16 cellular contexts compared by ENCODE assay signal in genomic region chr17:27502526-27503324, GRCh38. TPM values are rescaled to one million over a fixed set of nuclear protein-coding genes. Genes with fewer than 3 reads are reported as not detected.
DNase-seq lines count a peak whose midpoint lies in the region; ATAC-seq and TF ChIP-seq lines count a peak whose summit lies in the region.
"Had no signal": no experiment of that assay in that cellular context is flagged by ENCODE, and none has a peak within 500 bp of the region (broad histone marks: within the 10 kb centered on the region; RNA-seq: fewer than 3 reads in every experiment).

No MANE protein-coding gene starts in this region.

- peaks cover 4% of the 10 kb centered on the region; the same call in 1 of the 2 replicates for H3K27me3 Mint-ChIP-seq in HFFc6 (ENCODE audit: insufficient read depth)

- H3K27ac ChIP-seq in dorsolateral prefrontal cortex (peak overlapping the region in 55 of 59 donors; percentile 13 to 89 (median 73)), substantia nigra (ENCODE audit: low read depth, low read length, poor library complexity, severe bottlenecking) (peak overlapping the region; percentile 73)

- DNase-seq in HFFc6, result peak; percentile 58
- DNase-seq in dorsolateral prefrontal cortex, result peak in 2 of 10 donors; percentile 61 to 62
- DNase-seq in left kidney (ENCODE audit: low read depth, low spot score), result peak; percentile 74
- peak in 24 of 49 donors; percentile 18 to 76 (median 48) for DNase-seq in substantia nigra (lab: John Stamatoyannopoulos, UW)
- DNase-seq in GOT3 (lab: John Stamatoyannopoulos, UW), result no peak
- no peak for DNase-seq in effector CD4-positive, alpha-beta T cell
- DNase-seq: activated CD4-positive, alpha-beta T cell treated with anti-CD3 and anti-CD28 coated beads for 1 hour; activated gamma-delta T cell; DND-41; KBM-7; left colon; NCI-H2227 treated with DMSO at 0.1 percent for 48 hours; stimulated activated CD8-positive, alpha-beta memory T cell treated with anti-CD3 and anti-CD28 coated beads, Interleukin-4, amount 100 ng/mL, for 48 hours had no signal

- no peaks in the 10 kb centered on the region for H3K27me3 ChIP-seq in dorsolateral prefrontal cortex

- peaks cover 22% of the 10 kb centered on the region for H3K36me3 Mint-ChIP-seq in HFFc6 (ENCODE audit: low read depth)

- H3K4me3 Mint-ChIP-seq in HFFc6, result peak overlapping the region; percentile 60

- TF ChIP-seq CTCF in HFFc6 (IDR thresholded peaks at IDR 0.05) (no peak), dorsolateral prefrontal cortex (IDR thresholded peaks at IDR 0.05 in 54 of 56, conservative IDR thresholded peaks at IDR 0.05 in 2 of 56; ENCODE audit: low read depth in 1 of 56, partially characterized antibody in 56 of 56) (no peak)

- peaks cover 19% of the 10 kb centered on the region for H3K4me1 Mint-ChIP-seq in HFFc6 (ENCODE audit: low read depth)

- peaks cover 27% of the 10 kb centered on the region for H3K9me3 Mint-ChIP-seq in HFFc6

- peak overlapping the region in 1 of 59 donors; percentile 12 for H3K4me3 ChIP-seq in dorsolateral prefrontal cortex
- H3K4me3 ChIP-seq: skin epidermis had no signal

- peak overlapping the region; percentile 84 for H3K27ac Mint-ChIP-seq in HFFc6

- ATAC-seq in GM19395 (IDR thresholded peaks at IDR 0.05; ENCODE audit: unreplicated experiment) (no peak), SK-N-SH treated with all-trans-retinoic acid at 6 μM for 48 hours (no peak)
- ATAC-seq: left colon had no signal

- intact Hi-C loops in dorsolateral prefrontal cortex (cut with DNase I), result no loop called here

TF ChIP-seq in SK-N-SH treated with all-trans-retinoic acid at 6 μM for 48 hours, 23 proteins besides CTCF, POLR2A, EP300 and RAD21:
- TF ChIP-seq RARB (CRISPR knock-in tag; IDR thresholded peaks at IDR 0.05) (no peak), TSHZ2 (CRISPR knock-in tag; IDR thresholded peaks at IDR 0.05) (no peak), ZFP3 (CRISPR knock-in tag; IDR thresholded peaks at IDR 0.05) (no peak)

RNA-seq across cellular contexts. Expression of gene KSR1, which starts 46.5 kb away (rescaled TPM):
- 1 to 10 TPM; 1.9 to 4.9 (median 3.6) TPM for total RNA-seq in HFFc6 (2021; fragmentation: NEBNext Ultra II Directional; extraction: Animal tissue kit (Norgen Biotek cat#: 25700))
- 100 to 1,000 TPM in 3 of 120 experiments, 10 to 100 TPM in 117; 44.7 to 102 (median 69.9) TPM for total RNA-seq in dorsolateral prefrontal cortex

Comparison
In these comparisons a context has a peak if more than half of its experiments do, and no peak if none do; other contexts are left out.
1. DNase-seq: peak in HFFc6 (single experiment) and left kidney (single experiment); none in GOT3 (single experiment) and effector CD4-positive, alpha-beta T cell (single experiment).
2. RNA of gene KSR1, which starts 46.5 kb away (total RNA-seq): 44.7 to 102 TPM in dorsolateral prefrontal cortex; 1.9 to 4.9 TPM in HFFc6; every median in the first group is over 4 times any median in the second.